19 cellular contexts compared by ENCODE assay signal in genomic region chr2:12597555-12597954, GRCh38.
DNase-seq lines count a peak whose midpoint lies in the region; TF ChIP-seq lines count a peak whose summit lies in the region.
"Had no signal": no experiment of that assay in that cellular context is flagged by ENCODE, and none has a peak within 500 bp of the region (broad histone marks: within the 10 kb centered on the region; RNA-seq: fewer than 3 reads in every experiment).

No MANE protein-coding gene starts in this region.

- no peaks in the 10 kb centered on the region for H3K36me3 Mint-ChIP-seq in osteocyte (ENCODE audit: unreplicated experiment)
- H3K36me3 Mint-ChIP-seq in Caco-2 (ENCODE audit: insufficient read depth, unreplicated experiment) = no peaks in the 10 kb centered on the region
- H3K36me3 Mint-ChIP-seq in activated naive CD8-positive, alpha-beta T cell treated with anti-CD3 and anti-CD28 coated beads for 36 hours = no peaks in the 10 kb centered on the region

- H3K27me3 Mint-ChIP-seq in osteocyte (ENCODE audit: unreplicated experiment) (no peaks in the 10 kb centered on the region), Caco-2 (ENCODE audit: insufficient read depth, unreplicated experiment) (peaks cover 5% of the 10 kb centered on the region)
- no peaks in the 10 kb centered on the region for H3K27me3 Mint-ChIP-seq in activated naive CD8-positive, alpha-beta T cell treated with anti-CD3 and anti-CD28 coated beads for 36 hours
- H3K27me3 Mint-ChIP-seq: CD8-positive, alpha-beta memory T cell had no signal

- no peak overlapping the region for H3K27ac ChIP-seq in smooth muscle cell (ENCODE audit: low read depth)
- H3K27ac ChIP-seq: KMS-11, PC-9, RWPE1 had no signal

- H3K36me3 ChIP-seq in Caco-2 (ENCODE audit: control insufficient read depth, insufficient read depth, low read length) (no peaks in the 10 kb centered on the region), smooth muscle cell (ENCODE audit: low read depth) (no peaks in the 10 kb centered on the region)

- no peaks in the 10 kb centered on the region for H3K79me2 ChIP-seq in smooth muscle cell (ENCODE audit: low read depth)

- H3K4me3 ChIP-seq in Caco-2 (ENCODE audit: low read depth, low read length) = no peak overlapping the region
- no peak overlapping the region for H3K4me3 ChIP-seq in smooth muscle cell
- H3K4me3 ChIP-seq: PC-9 had no signal

- CTCF ChIA-PET in Caco-2 (lab: Charles Lee) = no interaction called here

- H3K9me3 ChIP-seq in Caco-2 (no peaks in the 10 kb centered on the region; the same call in 1 of the 2 replicates), smooth muscle cell (replicated peaks; ENCODE audit: low read depth) (no peaks in the 10 kb centered on the region)

- POLR2A ChIA-PET in Caco-2 (lab: Charles Lee) = no interaction called here

- H3K9ac ChIP-seq in smooth muscle cell (ENCODE audit: low read depth) = no peak overlapping the region
- H3K9ac ChIP-seq: KMS-11 had no signal

- H3K4me1 Mint-ChIP-seq in osteocyte (ENCODE audit: unreplicated experiment) (peaks cover 10% of the 10 kb centered on the region), Caco-2 (ENCODE audit: low read depth, unreplicated experiment) (no peaks in the 10 kb centered on the region)
- no peaks in the 10 kb centered on the region for H3K4me1 Mint-ChIP-seq in activated naive CD8-positive, alpha-beta T cell treated with anti-CD3 and anti-CD28 coated beads for 36 hours

- H3K27me3 ChIP-seq in Caco-2 (replicated peaks; ENCODE audit: control insufficient read depth, insufficient read depth, low read length) (no peaks in the 10 kb centered on the region), smooth muscle cell (ENCODE audit: low read depth) (no peaks in the 10 kb centered on the region)

- H3K9me3 Mint-ChIP-seq in osteocyte (ENCODE audit: unreplicated experiment) = no peaks in the 10 kb centered on the region
- no peaks in the 10 kb centered on the region for H3K9me3 Mint-ChIP-seq in Caco-2 (ENCODE audit: unreplicated experiment)
- H3K9me3 Mint-ChIP-seq in activated naive CD8-positive, alpha-beta T cell treated with anti-CD3 and anti-CD28 coated beads for 36 hours = peaks cover 2% of the 10 kb centered on the region
- H3K9me3 Mint-ChIP-seq: CD8-positive, alpha-beta memory T cell; HFFc6 had no signal

- intact Hi-C loops in head of caudate nucleus (cut with DNase I) (no loop called here), Caco-2 (cut with micrococcal nuclease; ENCODE audit: unreplicated experiment) (no loop called here)

- DNase-seq in anterior cingulate cortex (lab: John Stamatoyannopoulos, UW) (peak in 45 of 58 donors; percentile 6 to 82 (median 39)), head of caudate nucleus (peak in 32 of 42 donors; percentile 7 to 78 (median 38)), osteocyte (ENCODE audit: extremely low spot score, unreplicated experiment) (no peak), NCI-H146 (lab: John Stamatoyannopoulos, UW) (no peak), Caco-2 (no peak), smooth muscle cell (lab: John Stamatoyannopoulos, UW; ENCODE audit: unreplicated experiment) (no peak)
- DNase-seq in activated naive CD8-positive, alpha-beta T cell treated with anti-CD3 and anti-CD28 coated beads for 36 hours = no peak
- DNase-seq: CD8-positive, alpha-beta memory T cell; H7; HFFc6; NCI-H1417 treated with DMSO at 0.1 percent for 48 hours; NCI-H1930; NCI-H226; NCI-H524; NCI-H82; PC-9; SIG-M5 had no signal

- H2AFZ ChIP-seq in smooth muscle cell (ENCODE audit: low read depth) = no peak overlapping the region
- H2AFZ ChIP-seq: PC-9 had no signal

- no TSS peak for BruUV-seq in Caco-2 (replicated peaks; lab: Mats Ljungman, UMichigan)

- H3K27ac Mint-ChIP-seq in osteocyte (ENCODE audit: unreplicated experiment) = peak overlapping the region; percentile 16
- no peak overlapping the region for H3K27ac Mint-ChIP-seq in Caco-2 (ENCODE audit: unreplicated experiment)
- no peak overlapping the region for H3K27ac Mint-ChIP-seq in activated naive CD8-positive, alpha-beta T cell treated with anti-CD3 and anti-CD28 coated beads for 36 hours
- H3K27ac Mint-ChIP-seq: HFFc6 had no signal

- WGBS in smooth muscle cell (ENCODE audit: low lambda C conversion rate) = 90% methylated on average over 1 of the region's 1 CpG

- TF ChIP-seq CTCF in osteocyte (IDR thresholded peaks at IDR 0.05) (no peak), Caco-2 (IDR thresholded peaks at IDR 0.05; ENCODE audit: insufficient read depth in 1 of 2, low read depth in 1 of 2, low read length in 1 of 2, severe bottlenecking in 1 of 2, unreplicated experiment in 1 of 2) (no peak), smooth muscle cell (IDR thresholded peaks at IDR 0.05; ENCODE audit: borderline replicate concordance, insufficient read depth, poor library complexity, severe bottlenecking) (no peak)

- no peak overlapping the region for H3K4me2 ChIP-seq in smooth muscle cell
- H3K4me2 ChIP-seq: KMS-11, PC-9 had no signal

- H3F3A ChIP-seq in smooth muscle cell (ENCODE audit: low read depth) = no peaks in the 10 kb centered on the region

- no peaks in the 10 kb centered on the region for H3K4me1 ChIP-seq in Caco-2
- no peaks in the 10 kb centered on the region for H3K4me1 ChIP-seq in smooth muscle cell (ENCODE audit: low read depth)

- H4K20me1 ChIP-seq in smooth muscle cell (ENCODE audit: low read depth) = no peaks in the 10 kb centered on the region

- H3K4me3 Mint-ChIP-seq in osteocyte (ENCODE audit: unreplicated experiment) (no peak overlapping the region), Caco-2 (ENCODE audit: unreplicated experiment) (no peak overlapping the region)
- H3K4me3 Mint-ChIP-seq in activated naive CD8-positive, alpha-beta T cell treated with anti-CD3 and anti-CD28 coated beads for 36 hours = no peak overlapping the region
- H3K4me3 Mint-ChIP-seq: CD8-positive, alpha-beta memory T cell; HFFc6 had no signal

Comparison
In these comparisons a context has a peak if more than half of its experiments do, and no peak if none do; other contexts are left out.
1. DNase-seq: peak in anterior cingulate cortex (45 of 58) and head of caudate nucleus (32 of 42); none in osteocyte (single experiment), NCI-H146 (single experiment), Caco-2 (0 of 2), smooth muscle cell (single experiment) and activated naive CD8-positive, alpha-beta T cell treated with anti-CD3 and anti-CD28 coated beads for 36 hours (single experiment).